1 cellular context compared by ENCODE assay signal in the genomic region with DNA sequence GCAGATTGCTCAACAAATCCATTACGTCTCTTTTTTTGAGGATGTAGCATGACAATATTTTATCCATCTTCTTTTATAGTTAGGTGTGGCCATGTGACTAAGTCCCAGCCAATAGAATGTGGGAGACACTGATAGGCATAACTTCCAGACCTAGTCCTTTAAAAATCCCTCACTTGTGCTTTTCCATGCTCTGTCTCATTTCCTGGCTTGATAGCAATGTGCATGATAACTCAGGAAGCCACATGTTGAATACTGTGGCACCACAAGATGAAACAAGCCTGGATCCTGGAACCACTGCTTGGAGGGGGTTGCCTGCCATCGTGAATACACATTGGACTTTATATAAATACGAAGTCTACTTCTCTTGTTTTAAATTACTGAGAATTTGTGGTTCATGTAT.
TF ChIP-seq lines count a peak whose summit lies in the region.

No MANE protein-coding gene starts in this region.

TF ChIP-seq in SK-N-SH treated with all-trans-retinoic acid at 6 μM for 48 hours, 23 proteins besides CTCF, POLR2A, EP300 and RAD21 (continued from another document):
- TF ChIP-seq PATZ1 (CRISPR knock-in tag; IDR thresholded peaks at IDR 0.05; ENCODE audit: borderline replicate concordance) (no peak), ESRRG (CRISPR knock-in tag; IDR thresholded peaks at IDR 0.05) (no peak), TOX (CRISPR knock-in tag; IDR thresholded peaks at IDR 0.05; ENCODE audit: borderline replicate concordance) (no peak), CSDC2 (CRISPR knock-in tag; IDR thresholded peaks at IDR 0.05) (no peak), PPARA (CRISPR knock-in tag; IDR thresholded peaks at IDR 0.05; ENCODE audit: borderline replicate concordance) (no peak), ISL1 (CRISPR knock-in tag; IDR thresholded peaks at IDR 0.05) (no peak), GLIS3 (CRISPR knock-in tag; IDR thresholded peaks at IDR 0.05) (no peak), ZFP3 (CRISPR knock-in tag; IDR thresholded peaks at IDR 0.05) (no peak), ZNF70 (CRISPR knock-in tag; IDR thresholded peaks at IDR 0.05) (no peak)
